15 cellular contexts compared by ENCODE assay signal in genomic region chr6:145784683-145785082, GRCh38. TPM values are rescaled to one million over a fixed set of nuclear protein-coding genes. Genes with fewer than 3 reads are reported as not detected.
DNase-seq lines count a peak whose midpoint lies in the region; ATAC-seq and TF ChIP-seq lines count a peak whose summit lies in the region.
"Had no signal": no experiment of that assay in that cellular context is flagged by ENCODE, and none has a peak within 500 bp of the region (broad histone marks: within the 10 kb centered on the region; RNA-seq: fewer than 3 reads in every experiment).

No MANE protein-coding gene starts in this region.

- no peaks in the 10 kb centered on the region for H3K9me3 ChIP-seq in thyroid gland
- H3K9me3 ChIP-seq: prostate gland had no signal

- H3K4me3 ChIP-seq in thyroid gland (replicated peaks in 1 of 3), result no peak overlapping the region
- no peak overlapping the region for H3K4me3 ChIP-seq in coronary artery
- H3K4me3 ChIP-seq: prostate gland had no signal

- 100% methylated on average over 1 of the region's 1 CpG for WGBS in thyroid gland, 2 donors

- H3K4me1 ChIP-seq in thyroid gland, result no peaks in the 10 kb centered on the region
- H3K4me1 ChIP-seq: prostate gland had no signal

- H3K36me3 ChIP-seq in thyroid gland, result no peaks in the 10 kb centered on the region
- H3K36me3 ChIP-seq: prostate gland had no signal

- intact Hi-C loops in thyroid gland (cut with DNase I), result no loop called here

- ATAC-seq in GM18861 (IDR thresholded peaks at IDR 0.05; ENCODE audit: unreplicated experiment) (peak; percentile 84), GM21381 (IDR thresholded peaks at IDR 0.05; ENCODE audit: unreplicated experiment) (peak; percentile 86), HG03060 (IDR thresholded peaks at IDR 0.05; ENCODE audit: low read depth, unreplicated experiment) (peak; percentile 57)
- no peak for ATAC-seq in stimulated activated naive CD8-positive, alpha-beta T cell treated with anti-CD3 and anti-CD28 coated beads, Interleukin-15, Interleukin-2, amounts not matched to agents 100 U/mL and 50 U/mL, for 24 hours

- H3K27me3 ChIP-seq in thyroid gland, result no peaks in the 10 kb centered on the region

- TF ChIP-seq POLR2A in thyroid gland (IDR thresholded peaks at IDR 0.05), result no peak

- DNase-seq in NCI-H524 (lab: John Stamatoyannopoulos, UW) (peak; percentile 62 to 92), thyroid gland (no peak), coronary artery (ENCODE audit: low spot score) (no peak)
- DNase-seq in stimulated activated naive CD8-positive, alpha-beta T cell treated with anti-CD3 and anti-CD28 coated beads, Interleukin-15, Interleukin-2, amounts not matched to agents 100 U/mL and 50 U/mL, for 24 hours, result no peak
- no peak for DNase-seq in activated T-cell treated with anti-CD3 and anti-CD28 coated beads, Interleukin-2, amount 50 U/mL, for 48 hours
- DNase-seq: aorta, H9, KG1, NCI-H2107, RPMI8226 had no signal

- TF ChIP-seq CTCF in thyroid gland (IDR thresholded peaks at IDR 0.05), result no peak
- TF ChIP-seq CTCF in coronary artery (IDR thresholded peaks at IDR 0.05), result no peak

- no peak overlapping the region for H3K27ac ChIP-seq in thyroid gland
- no peak overlapping the region for H3K27ac ChIP-seq in coronary artery
- H3K27ac ChIP-seq: C4-2B, prostate gland had no signal

RNA-seq across cellular contexts. Expression of gene FBXO30, which starts 29.9 kb away (rescaled TPM):
- 10 to 100 TPM; 18.8 to 33.3 (median 20.8) TPM for total RNA-seq in thyroid gland

RNA-seq across cellular contexts. Expression of gene EPM2A, which starts 49.4 kb away (rescaled TPM):
- 10 to 100 TPM; 11.4 to 53.8 (median 15.6) TPM for total RNA-seq in thyroid gland

Comparison
In these comparisons a context has a peak if more than half of its experiments do, and no peak if none do; other contexts are left out.
1. DNase-seq: peak in NCI-H524 (2 of 2); none in thyroid gland (0 of 2), stimulated activated naive CD8-positive, alpha-beta T cell treated with anti-CD3 and anti-CD28 coated beads, Interleukin-15, Interleukin-2, amounts not matched to agents 100 U/mL and 50 U/mL, for 24 hours (single experiment), coronary artery (single experiment) and activated T-cell treated with anti-CD3 and anti-CD28 coated beads, Interleukin-2, amount 50 U/mL, for 48 hours (0 of 2).